In the genomic region with DNA sequence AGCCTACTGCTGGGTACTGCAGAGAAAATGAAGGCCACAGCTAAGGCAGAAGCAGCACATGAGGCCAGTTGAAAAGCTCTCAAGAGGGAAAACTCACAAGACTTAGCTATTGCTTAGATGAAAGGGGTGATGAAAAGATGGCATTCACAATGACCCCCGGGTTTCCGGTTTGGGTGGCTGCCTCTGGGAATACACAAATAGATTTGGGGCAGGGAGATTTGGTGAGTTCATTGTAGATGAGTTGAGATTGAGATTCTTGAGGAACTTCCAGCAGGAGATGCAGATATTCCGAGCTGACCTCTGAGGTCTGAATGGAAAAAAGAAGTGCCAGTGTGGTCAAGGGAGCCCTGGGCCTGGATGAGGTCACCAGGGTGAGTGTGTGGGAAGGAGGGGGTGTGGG, we compare ENCODE assay signal across 25 cellular contexts.
"Had no signal": no experiment of that assay in that cellular context is flagged by ENCODE, and none has a peak within 500 bp of the region (broad histone marks: within the 10 kb centered on the region; RNA-seq: fewer than 3 reads in every experiment).

No MANE protein-coding gene starts in this region.

- H3K36me3 ChIP-seq: neutrophil, pancreas, tibial artery had no signal

- H3K36me3 Mint-ChIP-seq: activated naive CD4-positive, alpha-beta T cell treated with anti-CD3 and anti-CD28 coated beads, Interleukin-2, amount 50 U/mL, for 24 hours; brain; natural killer cell treated with Interleukin-12 subunit alpha and Interleukin-12 subunit beta and Interleukin-15 and Interleukin-18, amount 100 ng/mL, for 72 hours; WTC11 had no signal

- FAIRE-seq: pancreas, TTC549, urothelium cell line had no signal

- H3K27me3 ChIP-seq: pancreas had no signal

- H3K4me1 ChIP-seq: foreskin keratinocyte, pancreas, psoas muscle, tibial artery had no signal

- H3K27ac Mint-ChIP-seq: activated CD4-positive, alpha-beta T cell treated with anti-CD3 and anti-CD28 coated beads for 36 hours; activated naive CD4-positive, alpha-beta T cell treated with anti-CD3 and anti-CD28 coated beads, Interleukin-2, amount 50 U/mL, for 24 hours; brain; dendritic cell treated with granulocyte-macrophage colony-stimulating factor and Interleukin-4, amounts not matched to agents 40 ng/mL and 50 ng/mL, for 4 days; natural killer cell treated with Interleukin-12 subunit alpha and Interleukin-12 subunit beta and Interleukin-15 and Interleukin-18, amount 100 ng/mL, for 72 hours; stimulated activated naive CD8-positive, alpha-beta T cell treated with anti-CD3 and anti-CD28 coated beads, Interleukin-15, Interleukin-2, amounts not matched to agents 100 ng/mL and 50 ng/mL, for 24 hours; WTC11 had no signal

- H3K9me3 Mint-ChIP-seq: activated naive CD4-positive, alpha-beta T cell treated with anti-CD3 and anti-CD28 coated beads, Interleukin-2, amount 50 U/mL, for 24 hours; dendritic cell treated with granulocyte-macrophage colony-stimulating factor and Interleukin-4, amounts not matched to agents 40 ng/mL and 50 ng/mL, for 4 days; natural killer cell treated with Interleukin-12 subunit alpha and Interleukin-12 subunit beta and Interleukin-15 and Interleukin-18, amount 100 ng/mL, for 72 hours; stimulated activated naive CD8-positive, alpha-beta T cell treated with anti-CD3 and anti-CD28 coated beads, Interleukin-15, Interleukin-2, amounts not matched to agents 100 ng/mL and 50 ng/mL, for 24 hours; WTC11 had no signal

- H3K9me3 ChIP-seq: neutrophil, pancreas, psoas muscle, tibial artery had no signal

- DNase-seq: activated CD4-positive, alpha-beta T cell treated with anti-CD3 and anti-CD28 coated beads for 36 hours; activated CD4-positive, alpha-beta T cell treated with anti-CD3 and anti-CD28 coated beads, Interleukin-2, amount 50 U/mL, for 4 hours; activated gamma-delta T cell treated with Interleukin-2 at 50 U/mL for 16 hours; activated T-cell treated with anti-CD3 and anti-CD28 coated beads, Interleukin-2, amount 50 U/mL, for 1 hour; anterior cingulate cortex; effector CD4-positive, alpha-beta T cell; erythroblast; foreskin keratinocyte; midbrain; pancreas; psoas muscle; right cardiac atrium; stimulated activated CD4-positive, alpha-beta T cell treated with anti-CD3 and anti-CD28 coated beads, Interleukin-12 subunit alpha, Interleukin-12 subunit beta, amount 100 ng/mL, for 4 hours; stimulated activated CD4-positive, alpha-beta T cell treated with anti-CD3 and anti-CD28 coated beads, Interleukin-4, amount 100 ng/mL, for 4 hours; substantia nigra; tibial artery had no signal

- H3K4me1 Mint-ChIP-seq: activated CD4-positive, alpha-beta T cell treated with anti-CD3 and anti-CD28 coated beads for 36 hours; activated naive CD4-positive, alpha-beta T cell treated with anti-CD3 and anti-CD28 coated beads, Interleukin-2, amount 50 U/mL, for 24 hours; brain; WTC11 had no signal

- H3K4me3 Mint-ChIP-seq: activated CD4-positive, alpha-beta T cell treated with anti-CD3 and anti-CD28 coated beads for 36 hours; activated naive CD4-positive, alpha-beta T cell treated with anti-CD3 and anti-CD28 coated beads, Interleukin-2, amount 50 U/mL, for 24 hours; brain; dendritic cell treated with granulocyte-macrophage colony-stimulating factor and Interleukin-4, amounts not matched to agents 40 ng/mL and 50 ng/mL, for 4 days; natural killer cell treated with Interleukin-12 subunit alpha and Interleukin-12 subunit beta and Interleukin-15 and Interleukin-18, amount 100 ng/mL, for 72 hours; stimulated activated naive CD8-positive, alpha-beta T cell treated with anti-CD3 and anti-CD28 coated beads, Interleukin-15, Interleukin-2, amounts not matched to agents 100 ng/mL and 50 ng/mL, for 24 hours; WTC11 had no signal

- H3K27ac ChIP-seq: foreskin keratinocyte, neutrophil, pancreas, psoas muscle, tibial artery had no signal

- H3K4me3 ChIP-seq: pancreas, psoas muscle, tibial artery had no signal
